15 cellular contexts compared by ENCODE assay signal in genomic region chr7:84393776-84394175, GRCh38.
DNase-seq lines count a peak whose midpoint lies in the region; TF ChIP-seq lines count a peak whose summit lies in the region.
"Had no signal": no experiment of that assay in that cellular context is flagged by ENCODE, and none has a peak within 500 bp of the region (broad histone marks: within the 10 kb centered on the region; RNA-seq: fewer than 3 reads in every experiment).

No MANE protein-coding gene starts in this region.

- POLR2A ChIA-PET in A673 (lab: Charles Lee; ENCODE audit: low non-redundant PET): no interaction called here

- no peaks in the 10 kb centered on the region for H3K9me3 Mint-ChIP-seq in HFFc6
- H3K9me3 Mint-ChIP-seq: CD8-positive, alpha-beta T cell had no signal

- no peak overlapping the region for H3K27ac Mint-ChIP-seq in HFFc6
- H3K27ac Mint-ChIP-seq: CD8-positive, alpha-beta T cell had no signal

- no peaks in the 10 kb centered on the region for H3K27me3 ChIP-seq in thyroid gland
- H3K27me3 ChIP-seq in A673 (replicated peaks; ENCODE audit: insufficient read depth, low read depth, low read length, poor library complexity): no peaks in the 10 kb centered on the region
- no peaks in the 10 kb centered on the region for H3K27me3 ChIP-seq in adrenal gland
- H3K27me3 ChIP-seq: SJSA1 had no signal

- no TSS peak for BruUV-seq in A673 (replicated peaks; lab: Mats Ljungman, UMichigan)

- peak overlapping the region; percentile 27; the same call in 1 of the 2 replicates for H3K4me3 Mint-ChIP-seq in HFFc6
- H3K4me3 Mint-ChIP-seq: CD8-positive, alpha-beta T cell had no signal

- CTCF ChIA-PET in A673 (lab: Charles Lee): no interaction called here

- H3K27me3 Mint-ChIP-seq in HFFc6 (ENCODE audit: insufficient read depth): 0 out of 2 replicates have a peak, but pooled peaks cover 3% of the 10 kb centered on the region

- no peak for TF ChIP-seq POLR2A in thyroid gland (IDR thresholded peaks at IDR 0.05)
- no peak for TF ChIP-seq POLR2A in adrenal gland (IDR thresholded peaks at IDR 0.05)

- no peak overlapping the region for H3K4me3 ChIP-seq in AG09309 (ENCODE audit: control insufficient read depth, low read depth, low read length)
- no peak overlapping the region for H3K4me3 ChIP-seq in choroid plexus epithelial cell (ENCODE audit: low read depth, low read length)
- no peak overlapping the region for H3K4me3 ChIP-seq in thyroid gland (replicated peaks in 1 of 3)
- no peak overlapping the region for H3K4me3 ChIP-seq in A673 (ENCODE audit: low read depth, low read length, poor library complexity, severe bottlenecking)
- no peak overlapping the region for H3K4me3 ChIP-seq in adrenal gland
- H3K4me3 ChIP-seq: SJSA1 had no signal

- no peak for TF ChIP-seq CTCF in AG09309 (IDR thresholded peaks at IDR 0.05; ENCODE audit: control insufficient read depth, insufficient read depth, low read depth, low read length, missing control alignments)
- TF ChIP-seq CTCF in HFFc6 (IDR thresholded peaks at IDR 0.05): no peak
- no peak for TF ChIP-seq CTCF in choroid plexus epithelial cell (conservative IDR thresholded peaks at IDR 0.05; ENCODE audit: low read depth, low read length)
- no peak for TF ChIP-seq CTCF in thyroid gland (IDR thresholded peaks at IDR 0.05)
- no peak for TF ChIP-seq CTCF in A673 (conservative IDR thresholded peaks at IDR 0.05; ENCODE audit: low read depth, low read length)
- no peak for TF ChIP-seq CTCF in adrenal gland (IDR thresholded peaks at IDR 0.05)

- DNase-seq in AG09309 (ENCODE audit: low read depth) (peak; percentile 18), HFFc6 (peak; percentile 47), choroid plexus epithelial cell (ENCODE audit: low read depth) (peak; percentile 24), iris pigment epithelial cell (ENCODE audit: low read depth) (peak; percentile 40), thyroid gland (no peak), NCI-H446 (lab: John Stamatoyannopoulos, UW) (no peak), A673 (ENCODE audit: low spot score) (no peak), adrenal gland (no peak)
- DNase-seq: CD8-positive, alpha-beta T cell; DMS79 treated with DMSO at 0.1 percent for 48 hours; NCI-H146; NCI-H226; NCI-H526 treated with DMSO at 0.1 percent for 48 hours had no signal

- H3K4me1 ChIP-seq in thyroid gland (no peaks in the 10 kb centered on the region), A673 (ENCODE audit: insufficient read depth, low read length, poor library complexity, severe bottlenecking) (no peaks in the 10 kb centered on the region), adrenal gland (replicated peaks in 1 of 2) (no peaks in the 10 kb centered on the region)
- H3K4me1 ChIP-seq: SJSA1 had no signal

- no peaks in the 10 kb centered on the region for H3K36me3 Mint-ChIP-seq in HFFc6 (ENCODE audit: low read depth)
- H3K36me3 Mint-ChIP-seq: CD8-positive, alpha-beta T cell had no signal

- intact Hi-C loops in thyroid gland (cut with DNase I): no loop called here
- intact Hi-C loops in A673 (cut with micrococcal nuclease; ENCODE audit: unreplicated experiment): no loop called here
- intact Hi-C loops in adrenal gland (cut with DNase I): no loop called here

- no peaks in the 10 kb centered on the region for H3K9me3 ChIP-seq in thyroid gland
- H3K9me3 ChIP-seq in A673 (ENCODE audit: low read depth, low read length, poor library complexity, severe bottlenecking): no peaks in the 10 kb centered on the region
- no peaks in the 10 kb centered on the region for H3K9me3 ChIP-seq in adrenal gland (replicated peaks in 1 of 3)
- H3K9me3 ChIP-seq: SJSA1 had no signal

- no peaks in the 10 kb centered on the region for H3K36me3 ChIP-seq in thyroid gland
- no peaks in the 10 kb centered on the region for H3K36me3 ChIP-seq in A673 (ENCODE audit: insufficient read depth, low read length, poor library complexity, severe bottlenecking)
- H3K36me3 ChIP-seq in adrenal gland (replicated peaks in 1 of 2): no peaks in the 10 kb centered on the region
- H3K36me3 ChIP-seq: SJSA1 had no signal

- H3K4me1 Mint-ChIP-seq in HFFc6 (ENCODE audit: low read depth): peaks cover 20% of the 10 kb centered on the region

- no peak overlapping the region for H3K27ac ChIP-seq in thyroid gland
- no peak overlapping the region for H3K27ac ChIP-seq in A673 (ENCODE audit: low read depth, low read length, poor library complexity, severe bottlenecking)
- no peak overlapping the region for H3K27ac ChIP-seq in adrenal gland
- H3K27ac ChIP-seq: RWPE1, SJSA1 had no signal

Comparison
In these comparisons a context has a peak if more than half of its experiments do, and no peak if none do; other contexts are left out.
1. DNase-seq: peak in AG09309 (single experiment), HFFc6 (single experiment), choroid plexus epithelial cell (single experiment) and iris pigment epithelial cell (single experiment); none in thyroid gland (0 of 2), NCI-H446 (0 of 2), A673 (single experiment) and adrenal gland (0 of 7).